9 cellular contexts compared by ENCODE assay signal in genomic region chr20:13586133-13586532, GRCh38.
"Had no signal": no experiment of that assay in that cellular context is flagged by ENCODE, and none has a peak within 500 bp of the region (broad histone marks: within the 10 kb centered on the region; RNA-seq: fewer than 3 reads in every experiment).

No MANE protein-coding gene starts in this region.

- H3K4me1 Mint-ChIP-seq: GM23338, H9 had no signal

- H3K4me3 ChIP-seq: GM23338 had no signal

- ATAC-seq: GM23338 had no signal

- H3K9ac ChIP-seq: KMS-11 had no signal

- DNase-seq: H9, HCEC 1CT, IMR-90, KBM-7 had no signal

- FAIRE-seq: H1, H54 had no signal

- H3K4me2 ChIP-seq: GM23338, KMS-11 had no signal

- H2AFZ ChIP-seq: GM23338 had no signal

- H3K27ac Mint-ChIP-seq: GM23338, H9 had no signal

- H3K27ac ChIP-seq: HL-60, KMS-11 had no signal

- H3K4me3 Mint-ChIP-seq: GM23338, H9 had no signal
